ENCODE assay signal across 18 cellular contexts in genomic region chr9:123652416-123652815, GRCh38.
A peak's percentile ranks its signal among the peaks of the same experiment; 100 is the strongest.
DNase-seq lines count a peak whose midpoint lies in the region; ATAC-seq and TF ChIP-seq lines count a peak whose summit lies in the region.
"Had no signal": no experiment of that assay in that cellular context is flagged by ENCODE, and none has a peak within 500 bp of the region (broad histone marks: within the 10 kb centered on the region; RNA-seq: fewer than 3 reads in every experiment).

No MANE protein-coding gene starts in this region.

- peaks cover 6% of the 10 kb centered on the region for H3K4me1 Mint-ChIP-seq in activated CD4-positive, alpha-beta T cell treated with anti-CD3 and anti-CD28 coated beads, Interleukin-2, amount 10 ng/mL, durations not matched to agents 24 days and 14 days
- no peaks in the 10 kb centered on the region for H3K4me1 Mint-ChIP-seq in activated CD4-positive, alpha-beta T cell treated with anti-CD3 and anti-CD28 coated beads for 36 hours

- H3K9me3 ChIP-seq in mesenchymal stem cell (ENCODE audit: control insufficient read depth, low read length) (no peaks in the 10 kb centered on the region), testis (no peaks in the 10 kb centered on the region)
- H3K9me3 ChIP-seq: BLaER1, Caco-2, HAP-1 had no signal

- no peak overlapping the region for H2AK5ac ChIP-seq in mesenchymal stem cell (ENCODE audit: low read length, severe bottlenecking)

- H3K27ac Mint-ChIP-seq in activated CD4-positive, alpha-beta T cell treated with anti-CD3 and anti-CD28 coated beads, Interleukin-2, amount 10 ng/mL, durations not matched to agents 24 days and 14 days = no peak overlapping the region
- H3K27ac Mint-ChIP-seq in activated CD4-positive, alpha-beta T cell treated with anti-CD3 and anti-CD28 coated beads for 36 hours = no peak overlapping the region
- H3K27ac Mint-ChIP-seq: B cell; CD4-positive, CD25-positive, alpha-beta regulatory T cell; CD8-positive, alpha-beta T cell; GM23338; HFFc6 had no signal

- POLR2A ChIA-PET in activated CD4-positive, alpha-beta T cell treated with anti-CD3 and anti-CD28 coated beads for 36 hours (lab: Charles Lee) = no interaction called here

- WGBS in mesenchymal stem cell = 90% methylated on average over 6 of the region's 7 CpGs
- 81 to 88% methylated on average over 7 of the region's 7 CpGs for WGBS in testis, 2 donors

- no peaks in the 10 kb centered on the region for H3K27me3 Mint-ChIP-seq in activated CD4-positive, alpha-beta T cell treated with anti-CD3 and anti-CD28 coated beads, Interleukin-2, amount 10 ng/mL, durations not matched to agents 24 days and 14 days
- H3K27me3 Mint-ChIP-seq in activated CD4-positive, alpha-beta T cell treated with anti-CD3 and anti-CD28 coated beads for 36 hours = no peaks in the 10 kb centered on the region
- H3K27me3 Mint-ChIP-seq: B cell; CD4-positive, CD25-positive, alpha-beta regulatory T cell had no signal

- no peak for TF ChIP-seq POLR2A in testis (IDR thresholded peaks at IDR 0.05)

- no peak overlapping the region for H3K4me2 ChIP-seq in mesenchymal stem cell (ENCODE audit: low read length, poor library complexity, severe bottlenecking)
- H3K4me2 ChIP-seq: BLaER1, GM23338 had no signal

- peak overlapping the region; percentile 26 for H2BK15ac ChIP-seq in mesenchymal stem cell (ENCODE audit: low read depth, poor library complexity, severe bottlenecking)

- H3K18ac ChIP-seq in mesenchymal stem cell (ENCODE audit: low read depth in 1 of 2, low read length in 2 of 2) = no peak overlapping the region

- H3K4me1 ChIP-seq in mesenchymal stem cell (ENCODE audit: control insufficient read depth, insufficient read depth, low read depth, low read length) (no peaks in the 10 kb centered on the region), testis (peaks cover 17% of the 10 kb centered on the region)
- H3K4me1 ChIP-seq: Caco-2 had no signal

- no peak overlapping the region for H2BK5ac ChIP-seq in mesenchymal stem cell (ENCODE audit: low read depth, low read length, poor library complexity, severe bottlenecking)

- H3K4ac ChIP-seq in mesenchymal stem cell (ENCODE audit: low read depth in 1 of 2, low read length in 2 of 2) = no peak overlapping the region

- intact Hi-C loops in activated CD4-positive, alpha-beta T cell treated with anti-CD3 and anti-CD28 coated beads, Interleukin-2, amount 10 ng/mL, durations not matched to agents 24 days and 14 days (cut with micrococcal nuclease) = no loop called here
- intact Hi-C loops in activated CD4-positive, alpha-beta T cell treated with anti-CD3 and anti-CD28 coated beads for 36 hours (cut with DNase I, micrococcal nuclease) = no loop called here
- intact Hi-C loops in testis (cut with DNase I; ENCODE audit: low total_unique reads) = no loop called here

- TF ChIP-seq CTCF in testis (IDR thresholded peaks at IDR 0.05) = no peak

- no peaks in the 10 kb centered on the region for H3K9me3 Mint-ChIP-seq in activated CD4-positive, alpha-beta T cell treated with anti-CD3 and anti-CD28 coated beads, Interleukin-2, amount 10 ng/mL, durations not matched to agents 24 days and 14 days
- H3K9me3 Mint-ChIP-seq in activated CD4-positive, alpha-beta T cell treated with anti-CD3 and anti-CD28 coated beads for 36 hours (ENCODE audit: low read depth) = no peaks in the 10 kb centered on the region
- H3K9me3 Mint-ChIP-seq: CD8-positive, alpha-beta T cell; GM23338; HFFc6 had no signal

- no peak overlapping the region for H3K23ac ChIP-seq in mesenchymal stem cell (ENCODE audit: low read length in 2 of 2)

- peak; percentile 40 for DNase-seq in activated CD4-positive, alpha-beta T cell treated with anti-CD3 and anti-CD28 coated beads, Interleukin-2, amount 10 ng/mL, durations not matched to agents 24 days and 14 days
- no peak for DNase-seq in activated CD4-positive, alpha-beta T cell treated with anti-CD3 and anti-CD28 coated beads for 36 hours
- DNase-seq in mesenchymal stem cell (no peak), testis (peak; percentile 40), NCI-H2081 treated with DMSO at 0.1 percent for 48 hours (lab: John Stamatoyannopoulos, UW) (no peak)
- DNase-seq: Caco-2; CD4-positive, CD25-positive, alpha-beta regulatory T cell; CD8-positive, alpha-beta T cell; DMS153; DND-41; HFFc6 had no signal

- H3K4me3 ChIP-seq in mesenchymal stem cell (ENCODE audit: insufficient read depth in 1 of 2, low read depth in 1 of 2, low read length in 2 of 2) (no peak overlapping the region), testis (no peak overlapping the region)
- H3K4me3 ChIP-seq: BLaER1, GM23338, HAP-1 had no signal

- H2AFZ ChIP-seq in mesenchymal stem cell (ENCODE audit: low read depth, low read length) = no peak overlapping the region
- H2AFZ ChIP-seq: GM23338 had no signal

- no peak overlapping the region for H2BK120ac ChIP-seq in mesenchymal stem cell (ENCODE audit: low read depth, low read length)

- H3K27me3 ChIP-seq in mesenchymal stem cell (ENCODE audit: control insufficient read depth in 1 of 2, insufficient read depth in 1 of 2, low read length in 2 of 2) (no peaks in the 10 kb centered on the region), testis (no peaks in the 10 kb centered on the region)
- H3K27me3 ChIP-seq: BLaER1 had no signal

- H2BK12ac ChIP-seq in mesenchymal stem cell (ENCODE audit: low read length in 2 of 2) = no peak overlapping the region

- no peak overlapping the region for H3K4me3 Mint-ChIP-seq in activated CD4-positive, alpha-beta T cell treated with anti-CD3 and anti-CD28 coated beads, Interleukin-2, amount 10 ng/mL, durations not matched to agents 24 days and 14 days
- no peak overlapping the region for H3K4me3 Mint-ChIP-seq in activated CD4-positive, alpha-beta T cell treated with anti-CD3 and anti-CD28 coated beads for 36 hours
- H3K4me3 Mint-ChIP-seq: B cell; CD4-positive, CD25-positive, alpha-beta regulatory T cell; CD8-positive, alpha-beta T cell; GM23338; HFFc6 had no signal

- no peaks in the 10 kb centered on the region for H3K79me1 ChIP-seq in mesenchymal stem cell (replicated peaks; ENCODE audit: low read length, poor library complexity, severe bottlenecking)

- H3K36me3 ChIP-seq in mesenchymal stem cell (ENCODE audit: control insufficient read depth in 1 of 2, insufficient read depth in 2 of 2, low read depth in 1 of 2, low read length in 2 of 2) (peaks cover 0 to 13% of the 10 kb centered on the region in 2 experiments), testis (ENCODE audit: low read depth, missing control alignments) (no peaks in the 10 kb centered on the region)
- H3K36me3 ChIP-seq: HAP-1 had no signal

- no peak overlapping the region for H3K9ac ChIP-seq in mesenchymal stem cell (ENCODE audit: low read length)
- H3K9ac ChIP-seq: BLaER1 had no signal

- ATAC-seq in activated CD4-positive, alpha-beta T cell treated with anti-CD3 and anti-CD28 coated beads for 36 hours = no peak
- ATAC-seq in GM18511 (IDR thresholded peaks at IDR 0.05; ENCODE audit: unreplicated experiment) = no peak
- ATAC-seq: CD8-positive, alpha-beta T cell; GM23338 had no signal

- H3K27ac ChIP-seq in mesenchymal stem cell (ENCODE audit: low read length, poor library complexity, severe bottlenecking) = no peak overlapping the region
- H3K27ac ChIP-seq in testis = no peak overlapping the region
- H3K27ac ChIP-seq: 22Rv1, BLaER1, C4-2B had no signal

- H4K91ac ChIP-seq in mesenchymal stem cell (ENCODE audit: low read length) = no peak overlapping the region

- no peak overlapping the region for H4K8ac ChIP-seq in mesenchymal stem cell (ENCODE audit: low read length)

- no peak overlapping the region for H3K14ac ChIP-seq in mesenchymal stem cell (ENCODE audit: low read length in 2 of 2)

- peaks cover 5% of the 10 kb centered on the region for H3K36me3 Mint-ChIP-seq in activated CD4-positive, alpha-beta T cell treated with anti-CD3 and anti-CD28 coated beads, Interleukin-2, amount 10 ng/mL, durations not matched to agents 24 days and 14 days (ENCODE audit: low read depth)
- H3K36me3 Mint-ChIP-seq in activated CD4-positive, alpha-beta T cell treated with anti-CD3 and anti-CD28 coated beads for 36 hours (ENCODE audit: low read depth) = peaks cover 27% of the 10 kb centered on the region

- CTCF ChIA-PET in activated CD4-positive, alpha-beta T cell treated with anti-CD3 and anti-CD28 coated beads for 36 hours (lab: Charles Lee) = no interaction called here

Comparison
In these comparisons a context has a peak if more than half of its experiments do, and no peak if none do; other contexts are left out.
1. DNase-seq: peak in activated CD4-positive, alpha-beta T cell treated with anti-CD3 and anti-CD28 coated beads, Interleukin-2, amount 10 ng/mL, durations not matched to agents 24 days and 14 days (single experiment) and testis (single experiment); none in activated CD4-positive, alpha-beta T cell treated with anti-CD3 and anti-CD28 coated beads for 36 hours (single experiment), mesenchymal stem cell (single experiment) and NCI-H2081 treated with DMSO at 0.1 percent for 48 hours (single experiment).